16 cellular contexts compared by ENCODE assay signal in the genomic region with DNA sequence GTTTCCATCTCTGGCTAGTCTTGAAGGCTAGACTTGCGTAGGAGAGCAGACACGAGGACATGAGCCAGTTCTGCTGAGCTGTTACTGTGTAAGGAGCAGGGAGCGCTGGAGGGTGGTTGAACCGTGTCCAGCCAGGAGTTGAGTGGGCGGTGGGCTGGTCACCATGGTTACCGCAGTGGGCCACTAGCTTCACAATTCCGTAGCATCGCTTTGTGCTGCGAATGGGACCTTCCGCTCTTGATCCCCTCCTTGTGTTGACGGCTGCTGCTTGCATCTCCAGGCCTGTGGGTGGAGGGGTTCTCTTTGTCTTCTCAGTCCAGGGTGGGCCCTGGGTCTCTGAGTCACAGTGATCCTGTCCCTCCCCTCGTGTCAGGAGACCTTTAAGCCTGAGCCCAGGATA. TPM values are rescaled to one million over a fixed set of nuclear protein-coding genes. Genes with fewer than 3 reads are reported as not detected.
DNase-seq lines count a peak whose midpoint lies in the region; ATAC-seq and TF ChIP-seq lines count a peak whose summit lies in the region.
"Had no signal": no experiment of that assay in that cellular context is flagged by ENCODE, and none has a peak within 500 bp of the region (broad histone marks: within the 10 kb centered on the region; RNA-seq: fewer than 3 reads in every experiment).

No MANE protein-coding gene starts in this region.

- peaks cover 5% of the 10 kb centered on the region for H3K36me3 Mint-ChIP-seq in MCF 10A (ENCODE audit: insufficient read depth, unreplicated experiment)

- CTCF ChIA-PET in MCF 10A (lab: Yijun Ruan, JAX): no interaction called here

- in situ Hi-C loops in brain microvascular endothelial cell (cut with HindIII; ENCODE audit: low pct_ligation_motif_present, low sequenced_read_pairs): no loop called here

- no peak overlapping the region for H3K4me3 Mint-ChIP-seq in MCF 10A (ENCODE audit: unreplicated experiment)

- H3K9me3 Mint-ChIP-seq in MCF 10A (ENCODE audit: unreplicated experiment): no peaks in the 10 kb centered on the region

- H3K36me3 ChIP-seq in breast epithelium (no peaks in the 10 kb centered on the region), brain microvascular endothelial cell (replicated peaks) (no peaks in the 10 kb centered on the region), tibial nerve (no peaks in the 10 kb centered on the region)
- H3K36me3 ChIP-seq: adrenal gland, WERI-Rb-1 had no signal

- H3K27me3 ChIP-seq in breast epithelium: no peaks in the 10 kb centered on the region
- no peaks in the 10 kb centered on the region for H3K27me3 ChIP-seq in brain microvascular endothelial cell (replicated peaks)
- no peaks in the 10 kb centered on the region for H3K27me3 ChIP-seq in tibial nerve
- H3K27me3 ChIP-seq: adrenal gland had no signal

- H3K27ac Mint-ChIP-seq in MCF 10A (ENCODE audit: low read depth, unreplicated experiment): no peak overlapping the region

- POLR2A ChIA-PET in MCF 10A (lab: Yijun Ruan, JAX): interaction anchor here (0.9 kb wide), 1 partner anchor 8 kb away, joined by 3 read pairs; no protein-coding TSS in a partner anchor

- H3K4me1 ChIP-seq in breast epithelium: no peaks in the 10 kb centered on the region
- H3K4me1 ChIP-seq in tibial nerve: no peaks in the 10 kb centered on the region
- H3K4me1 ChIP-seq: adrenal gland had no signal

- H3K4me1 Mint-ChIP-seq in MCF 10A (ENCODE audit: insufficient read depth, unreplicated experiment): no peaks in the 10 kb centered on the region

- H3K4me3 ChIP-seq in breast epithelium (peak overlapping the region in 2 of 3 donors; percentile 12 to 28), brain microvascular endothelial cell (ENCODE audit: low read depth, low read length) (no peak overlapping the region), tibial nerve (no peak overlapping the region)
- H3K4me3 ChIP-seq: adrenal gland had no signal

- TF ChIP-seq POLR2A in breast epithelium (IDR thresholded peaks at IDR 0.05) (no peak), tibial nerve (IDR thresholded peaks at IDR 0.05) (no peak)

- TF ChIP-seq EP300 in tibial nerve (IDR thresholded peaks at IDR 0.05): peak in 1 of 2 donors; percentile 48

- no peak for ATAC-seq in GM19324 (IDR thresholded peaks at IDR 0.05; ENCODE audit: low FRiP score, unreplicated experiment)
- ATAC-seq: SK-N-SH treated with all-trans-retinoic acid at 6 μM for 48 hours had no signal

- 31 to 36% methylated on average over 12 of the region's 12 CpGs for WGBS in tibial nerve, 2 donors

- intact Hi-C loops in breast epithelium (cut with DNase I; ENCODE audit: low total_unique reads) (no loop called here), MCF 10A (cut with micrococcal nuclease) (no loop called here)

- no peaks in the 10 kb centered on the region for H3K27me3 Mint-ChIP-seq in MCF 10A (ENCODE audit: insufficient read depth, unreplicated experiment)

- no peak for TF ChIP-seq CTCF in breast epithelium (IDR thresholded peaks at IDR 0.05)
- no peak for TF ChIP-seq CTCF in MCF 10A (IDR thresholded peaks at IDR 0.05; ENCODE audit: unreplicated experiment)
- no peak for TF ChIP-seq CTCF in brain microvascular endothelial cell (IDR thresholded peaks at IDR 0.05; ENCODE audit: low read depth, low read length, missing control alignments)
- TF ChIP-seq CTCF in tibial nerve (IDR thresholded peaks at IDR 0.05): no peak

- no peaks in the 10 kb centered on the region for H3K9me3 ChIP-seq in breast epithelium
- no peaks in the 10 kb centered on the region for H3K9me3 ChIP-seq in tibial nerve
- H3K9me3 ChIP-seq: adrenal gland had no signal

- no TSS peak for BruUV-seq in MCF 10A (replicated peaks; lab: Mats Ljungman, UMichigan)

- H3K27ac ChIP-seq in breast epithelium (peak overlapping the region; percentile 46 to 80), brain microvascular endothelial cell (no peak overlapping the region), tibial nerve (peak overlapping the region; percentile 22 to 77 (median 57))
- H3K27ac ChIP-seq: adrenal gland, WERI-Rb-1 had no signal

- DNase-seq in breast epithelium (ENCODE audit: low spot score in 2 of 2): peak in 1 of 2 donors; percentile 66
- DNase-seq in MCF 10A (ENCODE audit: unreplicated experiment): no peak
- DNase-seq in brain microvascular endothelial cell: peak; percentile 49
- DNase-seq in kidney glomerular epithelial cell (lab: John Stamatoyannopoulos, UW): peak; percentile 62
- no peak for DNase-seq in tibial nerve (ENCODE audit: low spot score in 2 of 2)
- DNase-seq in RKO (ENCODE audit: low spot score): no peak
- DNase-seq in hippocampal formation (lab: John Stamatoyannopoulos, UW): no peak
- DNase-seq: activated CD8-positive, alpha-beta memory T cell treated with anti-CD3 and anti-CD28 coated beads, Interleukin-2, amount 50 U/mL, for 48 hours; adrenal gland; foreskin fibroblast; kidney; WERI-Rb-1 had no signal

RNA-seq across cellular contexts. Expression of a gene that starts 49.4 kb away (rescaled TPM):
- total RNA-seq in breast epithelium: 1 to 10 TPM in 1 of 3 donors, not detected in 2; 1.2 TPM
- total RNA-seq in MCF 10A (2022): not detected in 2 replicates
- not detected for total RNA-seq in tibial nerve
- total RNA-seq: adrenal gland, HT-29, kidney, skeletal muscle tissue had no signal

RNA-seq across cellular contexts. Expression of a gene that starts 49.7 kb away (rescaled TPM):
- total RNA-seq in breast epithelium (10 to 100 TPM; 32.8 to 41.6 (median 38.2) TPM), MCF 10A (2022) (26.4 and 31.0 TPM in 2 replicates), tibial nerve (10 to 100 TPM; 33.5 to 43.8 (median 36.9) TPM)

Comparison
In these comparisons a context has a peak if more than half of its experiments do, and no peak if none do; other contexts are left out.
1. DNase-seq: peak in brain microvascular endothelial cell (single experiment) and kidney glomerular epithelial cell (single experiment); none in MCF 10A (single experiment), tibial nerve (0 of 2), RKO (single experiment) and hippocampal formation (0 of 2).
2. H3K4me3 ChIP-seq: peak in breast epithelium (2 of 3); none in brain microvascular endothelial cell (single experiment) and tibial nerve (0 of 4).